Comparison of ENCODE assay signal across 10 cellular contexts in genomic region chr10:79424221-79425073, GRCh38. TPM values are rescaled to one million over a fixed set of nuclear protein-coding genes. Genes with fewer than 3 reads are reported as not detected.
DNase-seq lines count a peak whose midpoint lies in the region; ATAC-seq and TF ChIP-seq lines count a peak whose summit lies in the region.
"Had no signal": no experiment of that assay in that cellular context is flagged by ENCODE, and none has a peak within 500 bp of the region (broad histone marks: within the 10 kb centered on the region; RNA-seq: fewer than 3 reads in every experiment).

No MANE protein-coding gene starts in this region.

- no peak for TF ChIP-seq POLR2A in heart left ventricle (IDR thresholded peaks at IDR 0.05)

- H3K36me3 Mint-ChIP-seq in natural killer cell treated with Interleukin-12 subunit alpha and Interleukin-12 subunit beta and Interleukin-15 and Interleukin-18, amount 100 ng/mL, for 72 hours = no peaks in the 10 kb centered on the region
- H3K36me3 Mint-ChIP-seq in natural killer cell (no peaks in the 10 kb centered on the region), osteocyte (ENCODE audit: unreplicated experiment) (peaks cover 54% of the 10 kb centered on the region)
- H3K36me3 Mint-ChIP-seq in CD8-positive, alpha-beta T cell = no peaks in the 10 kb centered on the region

- ATAC-seq in natural killer cell treated with Interleukin-12 subunit alpha and Interleukin-12 subunit beta and Interleukin-15 and Interleukin-18, amount 100 ng/mL, for 72 hours = no peak
- no peak for ATAC-seq in natural killer cell
- peak; percentile 32 to 81 (median 75) for ATAC-seq in heart left ventricle
- no peak for ATAC-seq in CD8-positive, alpha-beta T cell
- ATAC-seq in GM21381 (IDR thresholded peaks at IDR 0.05; ENCODE audit: unreplicated experiment) = no peak

- peak; percentile 32 for DNase-seq in natural killer cell treated with Interleukin-12 subunit alpha and Interleukin-12 subunit beta and Interleukin-15 and Interleukin-18, amount 100 ng/mL, for 72 hours (ENCODE audit: low spot score)
- DNase-seq in natural killer cell (no peak), heart left ventricle (peak in 3 of 5 donors; percentile 69 to 79 (median 71)), osteocyte (ENCODE audit: extremely low spot score, unreplicated experiment) (no peak), mesenteric fat pad (ENCODE audit: low spot score) (no peak)
- no peak for DNase-seq in CD8-positive, alpha-beta T cell
- DNase-seq in stimulated activated naive CD4-positive, alpha-beta T cell treated with Interleukin-2 at 50 U/mL for 16 hours (lab: John Stamatoyannopoulos, UW) = no peak
- DNase-seq: C1 segment of cervical spinal cord had no signal

- peak overlapping the region in 11 of 12 donors; percentile 36 to 66 (median 61) for H3K27ac ChIP-seq in heart left ventricle
- H3K27ac ChIP-seq in CD8-positive, alpha-beta T cell (ENCODE audit: low read depth, low read length) = no peak overlapping the region

- H3K27ac Mint-ChIP-seq in natural killer cell treated with Interleukin-12 subunit alpha and Interleukin-12 subunit beta and Interleukin-15 and Interleukin-18, amount 100 ng/mL, for 72 hours = no peak overlapping the region
- peak overlapping the region in 1 of 2 donors; percentile 26 for H3K27ac Mint-ChIP-seq in natural killer cell
- H3K27ac Mint-ChIP-seq in osteocyte (ENCODE audit: unreplicated experiment) = peak overlapping the region; percentile 61
- no peak overlapping the region for H3K27ac Mint-ChIP-seq in CD8-positive, alpha-beta T cell
- H3K27ac Mint-ChIP-seq: activated naive CD4-positive, alpha-beta T cell treated with anti-CD3 and anti-CD28 coated beads, Interleukin-2, amount 50 U/mL, for 24 hours had no signal

- no peak overlapping the region for H3K4me3 ChIP-seq in heart left ventricle
- no peak overlapping the region for H3K4me3 ChIP-seq in CD8-positive, alpha-beta T cell (ENCODE audit: low read depth, low read length)

- H3K36me3 ChIP-seq in heart left ventricle = peaks cover 0 to 67% (median 30%) of the 10 kb centered on the region in 9 donors
- no peaks in the 10 kb centered on the region for H3K36me3 ChIP-seq in CD8-positive, alpha-beta T cell (ENCODE audit: insufficient read depth, low read length)

- peaks cover 7 to 60% (median 42%) of the 10 kb centered on the region in 12 donors for H3K4me1 ChIP-seq in heart left ventricle
- no peaks in the 10 kb centered on the region for H3K4me1 ChIP-seq in CD8-positive, alpha-beta T cell (ENCODE audit: insufficient read depth, low read length)

- no peaks in the 10 kb centered on the region for H3K9me3 Mint-ChIP-seq in natural killer cell treated with Interleukin-12 subunit alpha and Interleukin-12 subunit beta and Interleukin-15 and Interleukin-18, amount 100 ng/mL, for 72 hours
- no peaks in the 10 kb centered on the region for H3K9me3 Mint-ChIP-seq in natural killer cell
- no peaks in the 10 kb centered on the region for H3K9me3 Mint-ChIP-seq in osteocyte (ENCODE audit: unreplicated experiment)
- peaks cover 4% of the 10 kb centered on the region for H3K9me3 Mint-ChIP-seq in CD8-positive, alpha-beta T cell
- H3K9me3 Mint-ChIP-seq: activated naive CD4-positive, alpha-beta T cell treated with anti-CD3 and anti-CD28 coated beads, Interleukin-2, amount 50 U/mL, for 24 hours had no signal

- H3K4me3 Mint-ChIP-seq in natural killer cell treated with Interleukin-12 subunit alpha and Interleukin-12 subunit beta and Interleukin-15 and Interleukin-18, amount 100 ng/mL, for 72 hours = no peak overlapping the region
- H3K4me3 Mint-ChIP-seq in natural killer cell = no peak overlapping the region
- no peak overlapping the region for H3K4me3 Mint-ChIP-seq in osteocyte (ENCODE audit: unreplicated experiment)
- no peak overlapping the region for H3K4me3 Mint-ChIP-seq in CD8-positive, alpha-beta T cell
- H3K4me3 Mint-ChIP-seq: activated naive CD4-positive, alpha-beta T cell treated with anti-CD3 and anti-CD28 coated beads, Interleukin-2, amount 50 U/mL, for 24 hours had no signal

- H3K4me1 Mint-ChIP-seq in natural killer cell treated with Interleukin-12 subunit alpha and Interleukin-12 subunit beta and Interleukin-15 and Interleukin-18, amount 100 ng/mL, for 72 hours (ENCODE audit: low read depth in 2 of 2) = no peaks in the 10 kb centered on the region
- H3K4me1 Mint-ChIP-seq in natural killer cell (peaks cover 0 to 6% of the 10 kb centered on the region in 2 donors), osteocyte (ENCODE audit: unreplicated experiment) (peaks cover 59% of the 10 kb centered on the region)
- H3K4me1 Mint-ChIP-seq in CD8-positive, alpha-beta T cell (ENCODE audit: low read depth) = no peaks in the 10 kb centered on the region
- H3K4me1 Mint-ChIP-seq: activated naive CD4-positive, alpha-beta T cell treated with anti-CD3 and anti-CD28 coated beads, Interleukin-2, amount 50 U/mL, for 24 hours had no signal

- intact Hi-C loops in natural killer cell (cut with micrococcal nuclease) = no loop called here
- intact Hi-C loops in heart left ventricle (cut with DNase I) = no loop called here
- intact Hi-C loops in CD8-positive, alpha-beta T cell (cut with DNase I, micrococcal nuclease) = loop anchor here in 1 of 2 experiments (2.0 kb wide), 1 partner anchor 20 kb away; no protein-coding TSS in a partner anchor

- CTCF ChIA-PET in CD8-positive, alpha-beta T cell (lab: Charles Lee) = interaction anchor here (1.0 kb wide), 1 partner anchor 83 kb away, joined by 3 read pairs; no protein-coding TSS in a partner anchor

- no peaks in the 10 kb centered on the region for H3K27me3 ChIP-seq in heart left ventricle
- no peaks in the 10 kb centered on the region for H3K27me3 ChIP-seq in CD8-positive, alpha-beta T cell (ENCODE audit: insufficient read depth, low read length)

- WGBS in heart left ventricle, 4 donors = 49 to 54% (median 52%) methylated on average over 11 of the region's 11 CpGs

- TF ChIP-seq CTCF in natural killer cell (IDR thresholded peaks at IDR 0.05) (no peak), heart left ventricle (IDR thresholded peaks at IDR 0.05) (no peak), osteocyte (IDR thresholded peaks at IDR 0.05) (no peak)
- no peak for TF ChIP-seq CTCF in CD8-positive, alpha-beta T cell (IDR thresholded peaks at IDR 0.05)

- H3K27me3 Mint-ChIP-seq in natural killer cell treated with Interleukin-12 subunit alpha and Interleukin-12 subunit beta and Interleukin-15 and Interleukin-18, amount 100 ng/mL, for 72 hours = no peaks in the 10 kb centered on the region
- H3K27me3 Mint-ChIP-seq in natural killer cell (ENCODE audit: low read depth in 2 of 2) = no peaks in the 10 kb centered on the region
- H3K27me3 Mint-ChIP-seq in osteocyte (ENCODE audit: unreplicated experiment) = no peaks in the 10 kb centered on the region
- H3K27me3 Mint-ChIP-seq in CD8-positive, alpha-beta T cell (ENCODE audit: low read depth) = no peaks in the 10 kb centered on the region
- H3K27me3 Mint-ChIP-seq: activated naive CD4-positive, alpha-beta T cell treated with anti-CD3 and anti-CD28 coated beads, Interleukin-2, amount 50 U/mL, for 24 hours had no signal

- POLR2A ChIA-PET in CD8-positive, alpha-beta T cell (lab: Charles Lee) = no interaction called here

- H3K9me3 ChIP-seq in heart left ventricle = no peaks in the 10 kb centered on the region
- no peaks in the 10 kb centered on the region for H3K9me3 ChIP-seq in CD8-positive, alpha-beta T cell (ENCODE audit: low read length)

RNA-seq across cellular contexts. Expression of gene ZCCHC24, which starts 21.0 kb away (rescaled TPM):
- total RNA-seq in natural killer cell treated with Interleukin-12 subunit alpha and Interleukin-12 subunit beta and Interleukin-15 and Interleukin-18, amount 100 ng/mL, for 72 hours = 1 to 10 TPM in 1 of 2 donors, under 1 TPM in 1; 0.73 to 1.3 TPM
- total RNA-seq in natural killer cell = 1 to 10 TPM; 2.8 to 4.0 (median 3.6) TPM
- 100 to 1,000 TPM in 1 of 9 donors, 10 to 100 TPM in 8; 44.8 to 122 (median 51.9) TPM for total RNA-seq in heart left ventricle
- 10 to 100 TPM; 18.7 to 40.7 TPM for polyA plus RNA-seq in heart left ventricle
- 85.7 and 88.3 TPM in 2 replicates for total RNA-seq in osteocyte
- 1 to 10 TPM; 1.1 to 1.9 TPM for total RNA-seq in CD8-positive, alpha-beta T cell
- total RNA-seq in mesenteric fat pad = 90.8 TPM

Comparison
In these comparisons a context has a peak if more than half of its experiments do, and no peak if none do; other contexts are left out.
1. DNase-seq: peak in natural killer cell treated with Interleukin-12 subunit alpha and Interleukin-12 subunit beta and Interleukin-15 and Interleukin-18, amount 100 ng/mL, for 72 hours (single experiment) and heart left ventricle (3 of 5); none in natural killer cell (single experiment), osteocyte (single experiment), CD8-positive, alpha-beta T cell (0 of 7), stimulated activated naive CD4-positive, alpha-beta T cell treated with Interleukin-2 at 50 U/mL for 16 hours (single experiment) and mesenteric fat pad (single experiment).
2. ATAC-seq: peak in heart left ventricle (4 of 4); none in natural killer cell treated with Interleukin-12 subunit alpha and Interleukin-12 subunit beta and Interleukin-15 and Interleukin-18, amount 100 ng/mL, for 72 hours (0 of 2), natural killer cell (0 of 3), CD8-positive, alpha-beta T cell (single experiment) and GM21381 (single experiment).
3. RNA of gene ZCCHC24, which starts 21.0 kb away (total RNA-seq): 90.8 TPM in mesenteric fat pad (single experiment), 85.7 to 88.3 TPM in osteocyte and 44.8 to 122 TPM in heart left ventricle; 2.8 to 4.0 TPM in natural killer cell, 1.1 to 1.9 TPM in CD8-positive, alpha-beta T cell and 0.73 to 1.3 TPM in natural killer cell treated with Interleukin-12 subunit alpha and Interleukin-12 subunit beta and Interleukin-15 and Interleukin-18, amount 100 ng/mL, for 72 hours; every median in the first group is over 4 times any median in the second.